18 cellular contexts compared by ENCODE assay signal in genomic region chr1:233097546-233098254, GRCh38.
DNase-seq lines count a peak whose midpoint lies in the region; ATAC-seq and TF ChIP-seq lines count a peak whose summit lies in the region.
"Had no signal": no experiment of that assay in that cellular context is flagged by ENCODE, and none has a peak within 500 bp of the region (broad histone marks: within the 10 kb centered on the region; RNA-seq: fewer than 3 reads in every experiment).

No MANE protein-coding gene starts in this region.

- H3K4me3 ChIP-seq in CD4-positive, CD25-positive, alpha-beta regulatory T cell (ENCODE audit: low read depth, low read length), result no peak overlapping the region
- H3K4me3 ChIP-seq in GM23338 (no peak overlapping the region), body of pancreas (no peak overlapping the region)
- H3K4me3 ChIP-seq: heart left ventricle, MG63, SJSA1 had no signal

- H3K4me1 ChIP-seq in CD4-positive, CD25-positive, alpha-beta regulatory T cell (ENCODE audit: control insufficient read depth, insufficient read depth, low read length, poor library complexity, severe bottlenecking), result no peaks in the 10 kb centered on the region
- H3K4me1 ChIP-seq in GM23338 (ENCODE audit: insufficient read depth) (no peaks in the 10 kb centered on the region), body of pancreas (peaks cover 12% of the 10 kb centered on the region)
- H3K4me1 ChIP-seq: SJSA1 had no signal

- TF ChIP-seq CTCF in GM23338 (conservative IDR thresholded peaks at IDR 0.05; ENCODE audit: low read depth in 2 of 2) (no peak), body of pancreas (IDR thresholded peaks at IDR 0.05) (no peak)

- no peak for ATAC-seq in CD4-positive, CD25-positive, alpha-beta regulatory T cell (ENCODE audit: low read depth in 2 of 2)
- no peak for ATAC-seq in GM23338
- peak; percentile 82 for ATAC-seq in body of pancreas
- ATAC-seq in GM21723 (IDR thresholded peaks at IDR 0.05; ENCODE audit: unreplicated experiment), result no peak
- ATAC-seq in GM19397 (IDR thresholded peaks at IDR 0.05; ENCODE audit: unreplicated experiment), result no peak
- ATAC-seq: activated CD8-positive, alpha-beta T cell treated with anti-CD3 and anti-CD28 coated beads, Interleukin-2, amount 10 ng/mL, durations not matched to agents 7 days and 5 days; heart left ventricle had no signal

- no peaks in the 10 kb centered on the region for H3F3A ChIP-seq in GM23338 (replicated peaks; ENCODE audit: low read depth)

- no peak overlapping the region for H3K27ac ChIP-seq in CD4-positive, CD25-positive, alpha-beta regulatory T cell (ENCODE audit: insufficient read depth, low read length, poor library complexity, severe bottlenecking)
- no peak overlapping the region for H3K27ac ChIP-seq in GM23338 (ENCODE audit: low read depth)
- peak overlapping the region in 3 of 4 donors; percentile 29 to 63 (median 48) for H3K27ac ChIP-seq in body of pancreas
- H3K27ac ChIP-seq: heart left ventricle, SJSA1, WERI-Rb-1 had no signal

- no peak overlapping the region for H3K4me3 Mint-ChIP-seq in CD4-positive, CD25-positive, alpha-beta regulatory T cell
- no peak overlapping the region for H3K4me3 Mint-ChIP-seq in GM23338
- H3K4me3 Mint-ChIP-seq: activated CD8-positive, alpha-beta T cell treated with anti-CD3 and anti-CD28 coated beads, Interleukin-2, amount 10 ng/mL, durations not matched to agents 7 days and 5 days; activated naive CD8-positive, alpha-beta T cell treated with anti-CD3 and anti-CD28 coated beads for 36 hours; dendritic cell treated with granulocyte-macrophage colony-stimulating factor and Interleukin-4, amounts not matched to agents 40 ng/mL and 50 ng/mL, for 4 days; stimulated activated naive CD8-positive, alpha-beta T cell treated with anti-CD3 and anti-CD28 coated beads, Interleukin-15, Interleukin-2, amounts not matched to agents 100 ng/mL and 50 ng/mL, for 24 hours; type B pancreatic cell had no signal

- H3K9me2 ChIP-seq in GM23338 (ENCODE audit: insufficient read depth), result no peaks in the 10 kb centered on the region

- TF ChIP-seq POLR2A in body of pancreas (IDR thresholded peaks at IDR 0.05), result no peak

- no peaks in the 10 kb centered on the region for H3K79me2 ChIP-seq in GM23338 (replicated peaks; ENCODE audit: insufficient read depth)

- CTCF ChIA-PET in HEK293T (lab: Yijun Ruan, JAX), result no interaction called here

- H3K27me3 Mint-ChIP-seq in CD4-positive, CD25-positive, alpha-beta regulatory T cell, result no peaks in the 10 kb centered on the region
- peaks cover 3% of the 10 kb centered on the region for H3K27me3 Mint-ChIP-seq in GM23338 (ENCODE audit: insufficient read depth, low read depth, poor library complexity)
- H3K27me3 Mint-ChIP-seq: activated naive CD8-positive, alpha-beta T cell treated with anti-CD3 and anti-CD28 coated beads for 36 hours; dendritic cell treated with granulocyte-macrophage colony-stimulating factor and Interleukin-4, amounts not matched to agents 40 ng/mL and 50 ng/mL, for 4 days; stimulated activated naive CD8-positive, alpha-beta T cell treated with anti-CD3 and anti-CD28 coated beads, Interleukin-15, Interleukin-2, amounts not matched to agents 100 ng/mL and 50 ng/mL, for 24 hours; type B pancreatic cell had no signal

- intact Hi-C loops in body of pancreas (cut with DNase I), result no loop called here

- no peaks in the 10 kb centered on the region for H3K9me3 ChIP-seq in CD4-positive, CD25-positive, alpha-beta regulatory T cell (ENCODE audit: control insufficient read depth in 2 of 2, low read length in 2 of 2)
- H3K9me3 ChIP-seq in body of pancreas, result no peaks in the 10 kb centered on the region
- H3K9me3 ChIP-seq: heart left ventricle, MG63, SJSA1 had no signal

- H2AFZ ChIP-seq in GM23338, result no peak overlapping the region

- DNase-seq in CD4-positive, CD25-positive, alpha-beta regulatory T cell, result peak in 1 of 3 donors; percentile 5
- no peak for DNase-seq in GM23338 (ENCODE audit: low spot score)
- no peak for DNase-seq in body of pancreas
- peak; percentile 85 for DNase-seq in glomerular visceral epithelial cell (ENCODE audit: extremely low spot score)
- DNase-seq in HEK293T (ENCODE audit: extremely low spot score), result no peak
- no peak for DNase-seq in SHP77 treated with DMSO at 0.1 percent for 48 hours (lab: John Stamatoyannopoulos, UW)
- DNase-seq: activated CD8-positive, alpha-beta T cell treated with anti-CD3 and anti-CD28 coated beads, Interleukin-2, amount 10 ng/mL, durations not matched to agents 7 days and 5 days; activated naive CD8-positive, alpha-beta T cell treated with anti-CD3 and anti-CD28 coated beads for 36 hours; heart left ventricle; MG63; stimulated activated CD4-positive, alpha-beta T cell treated with anti-CD3 and anti-CD28 coated beads, Interleukin-1b, Interleukin-23, amount 100 ng/mL, for 48 hours; WERI-Rb-1 had no signal

- peaks cover 0 to 4% (median 0%) of the 10 kb centered on the region in 7 donors for H3K9me3 Mint-ChIP-seq in CD4-positive, CD25-positive, alpha-beta regulatory T cell
- no peaks in the 10 kb centered on the region for H3K9me3 Mint-ChIP-seq in GM23338
- H3K9me3 Mint-ChIP-seq: activated naive CD8-positive, alpha-beta T cell treated with anti-CD3 and anti-CD28 coated beads for 36 hours; dendritic cell treated with granulocyte-macrophage colony-stimulating factor and Interleukin-4, amounts not matched to agents 40 ng/mL and 50 ng/mL, for 4 days; stimulated activated naive CD8-positive, alpha-beta T cell treated with anti-CD3 and anti-CD28 coated beads, Interleukin-15, Interleukin-2, amounts not matched to agents 100 ng/mL and 50 ng/mL, for 24 hours; type B pancreatic cell had no signal

- peaks cover 3% of the 10 kb centered on the region for H3K36me3 ChIP-seq in CD4-positive, CD25-positive, alpha-beta regulatory T cell (ENCODE audit: control insufficient read depth, insufficient read depth, low read length)
- peaks cover 10% of the 10 kb centered on the region; the same call in 1 of the 2 replicates for H3K36me3 ChIP-seq in GM23338 (ENCODE audit: insufficient read depth)
- H3K36me3 ChIP-seq in body of pancreas (replicated peaks in 1 of 2; ENCODE audit: insufficient read depth in 1 of 2, low read depth in 2 of 2), result no peaks in the 10 kb centered on the region
- H3K36me3 ChIP-seq: heart left ventricle, MG63, SJSA1, WERI-Rb-1 had no signal

- H3K27me3 ChIP-seq in CD4-positive, CD25-positive, alpha-beta regulatory T cell (ENCODE audit: control insufficient read depth, insufficient read depth, low read length), result no peaks in the 10 kb centered on the region
- H3K27me3 ChIP-seq in GM23338 (ENCODE audit: insufficient read depth) (no peaks in the 10 kb centered on the region), body of pancreas (no peaks in the 10 kb centered on the region)
- H3K27me3 ChIP-seq: heart left ventricle, MG63, SJSA1 had no signal

- H3K36me3 Mint-ChIP-seq in CD4-positive, CD25-positive, alpha-beta regulatory T cell, result peaks cover 30% of the 10 kb centered on the region
- H3K36me3 Mint-ChIP-seq in GM23338 (ENCODE audit: low read depth), result peaks cover 23% of the 10 kb centered on the region
- H3K36me3 Mint-ChIP-seq: type B pancreatic cell had no signal

- no peak overlapping the region for H3K4me2 ChIP-seq in GM23338

- POLR2A ChIA-PET in HEK293T (lab: Yijun Ruan, JAX), result no interaction called here

- peak overlapping the region in 2 of 3 donors; percentile 25 to 34 for H3K27ac Mint-ChIP-seq in CD4-positive, CD25-positive, alpha-beta regulatory T cell
- H3K27ac Mint-ChIP-seq in GM23338, result 0 out of 2 replicates have a peak overlapping the region, but pooled peaks have one; percentile 13
- H3K27ac Mint-ChIP-seq: activated CD8-positive, alpha-beta T cell treated with anti-CD3 and anti-CD28 coated beads, Interleukin-2, amount 10 ng/mL, durations not matched to agents 7 days and 5 days; activated naive CD8-positive, alpha-beta T cell treated with anti-CD3 and anti-CD28 coated beads for 36 hours; dendritic cell treated with granulocyte-macrophage colony-stimulating factor and Interleukin-4, amounts not matched to agents 40 ng/mL and 50 ng/mL, for 4 days; stimulated activated naive CD8-positive, alpha-beta T cell treated with anti-CD3 and anti-CD28 coated beads, Interleukin-15, Interleukin-2, amounts not matched to agents 100 ng/mL and 50 ng/mL, for 24 hours; type B pancreatic cell had no signal

- H4K20me1 ChIP-seq in GM23338 (replicated peaks; ENCODE audit: insufficient read depth), result no peaks in the 10 kb centered on the region

- 79 to 94% methylated on average over 3 of the region's 3 CpGs for WGBS in body of pancreas, 2 donors

- H3K4me1 Mint-ChIP-seq in CD4-positive, CD25-positive, alpha-beta regulatory T cell, result peaks cover 0 to 7% (median 0%) of the 10 kb centered on the region in 4 donors
- peaks cover 4% of the 10 kb centered on the region; the same call in 2 of the 3 replicates for H3K4me1 Mint-ChIP-seq in GM23338
- H3K4me1 Mint-ChIP-seq: activated naive CD8-positive, alpha-beta T cell treated with anti-CD3 and anti-CD28 coated beads for 36 hours had no signal

TF ChIP-seq in GM23338, 12 proteins besides CTCF, POLR2A, EP300 and RAD21 (continues in another document):
- TF ChIP-seq CREB1 (CRISPR knock-in tag; IDR thresholded peaks at IDR 0.05; ENCODE audit: low read depth), result no peak
- TF ChIP-seq ZNF114 (CRISPR knock-in tag; IDR thresholded peaks at IDR 0.05), result no peak
- no peak for TF ChIP-seq NANOG (IDR thresholded peaks at IDR 0.05; ENCODE audit: borderline replicate concordance)
- TF ChIP-seq EZH2phosphoT487 (IDR thresholded peaks at IDR 0.05; ENCODE audit: unreplicated experiment), result no peak

TF ChIP-seq in HEK293T, 16 proteins besides CTCF, POLR2A, EP300 and RAD21:
- TF ChIP-seq FOXA1 (IDR thresholded peaks at IDR 0.05) (no peak), HDGF (IDR thresholded peaks at IDR 0.05; ENCODE audit: borderline replicate concordance) (no peak), L3MBTL2 (conservative IDR thresholded peaks at IDR 0.05) (no peak), TARDBP (IDR thresholded peaks at IDR 0.05) (no peak), PKNOX1 (IDR thresholded peaks at IDR 0.05) (no peak), ARNT (IDR thresholded peaks at IDR 0.05) (no peak), BHLHE40 (IDR thresholded peaks at IDR 0.05; ENCODE audit: borderline replicate concordance) (no peak)

Comparison
In these comparisons a context has a peak if more than half of its experiments do, and no peak if none do; other contexts are left out.
1. H3K27ac ChIP-seq: peak in body of pancreas (3 of 4); none in CD4-positive, CD25-positive, alpha-beta regulatory T cell (single experiment) and GM23338 (single experiment).